ENCODE assay signal across 13 cellular contexts in genomic region chr10:6722616-6723004, GRCh38.
DNase-seq lines count a peak whose midpoint lies in the region; ATAC-seq and TF ChIP-seq lines count a peak whose summit lies in the region.
"Had no signal": no experiment of that assay in that cellular context is flagged by ENCODE, and none has a peak within 500 bp of the region (broad histone marks: within the 10 kb centered on the region; RNA-seq: fewer than 3 reads in every experiment).

No MANE protein-coding gene starts in this region.

- TF ChIP-seq POLR2A in sigmoid colon (IDR thresholded peaks at IDR 0.05), result no peak

- H3K4me1 ChIP-seq in PC-3 (ENCODE audit: insufficient read depth, low read length) (peaks cover 9% of the 10 kb centered on the region), sigmoid colon (peaks cover 0 to 4% (median 0%) of the 10 kb centered on the region in 4 donors)

- no peaks in the 10 kb centered on the region for H3K79me2 ChIP-seq in PC-3 (ENCODE audit: low read length)

- no peaks in the 10 kb centered on the region for H3K9me3 ChIP-seq in PC-3 (ENCODE audit: low read length)
- H3K9me3 ChIP-seq in sigmoid colon, result no peaks in the 10 kb centered on the region

- ATAC-seq in PC-3, result no peak; the same call in 1 of the 2 replicates

- no peak overlapping the region for H3K4me2 ChIP-seq in PC-3 (ENCODE audit: low read length)

- no peak overlapping the region for H3K27ac Mint-ChIP-seq in activated CD4-positive, alpha-beta memory T cell treated with anti-CD3 and anti-CD28 coated beads for 36 hours
- H3K27ac Mint-ChIP-seq in activated CD4-positive, alpha-beta memory T cell treated with anti-CD3 and anti-CD28 coated beads, Interleukin-2, amount 10 ng/mL, durations not matched to agents 7 days and 5 days, result no peak overlapping the region

- H2AFZ ChIP-seq in PC-3 (ENCODE audit: low read length), result no peak overlapping the region

- peak; percentile 34 for DNase-seq in activated CD4-positive, alpha-beta memory T cell treated with anti-CD3 and anti-CD28 coated beads for 36 hours
- DNase-seq in activated CD4-positive, alpha-beta memory T cell treated with anti-CD3 and anti-CD28 coated beads, Interleukin-2, amount 10 ng/mL, durations not matched to agents 7 days and 5 days, result no peak
- no peak for DNase-seq in PC-3
- peak; percentile 18 for DNase-seq in epithelial cell of proximal tubule (ENCODE audit: low read depth)
- no peak for DNase-seq in sigmoid colon
- no peak for DNase-seq in kidney glomerular epithelial cell (lab: John Stamatoyannopoulos, UW)
- no peak for DNase-seq in MV-4-11 (lab: John Stamatoyannopoulos, UW)
- no peak for DNase-seq in DMS114 treated with DMSO at 0.1 percent for 48 hours (lab: John Stamatoyannopoulos, UW; ENCODE audit: unreplicated experiment)
- DNase-seq: activated CD8-positive, alpha-beta memory T cell treated with anti-CD3 and anti-CD28 coated beads, Interleukin-2, amount 50 U/mL, for 48 hours; KBM-7; NCI-H2107; OCI-M1; substantia nigra had no signal

- no peaks in the 10 kb centered on the region for H3K9me3 Mint-ChIP-seq in activated CD4-positive, alpha-beta memory T cell treated with anti-CD3 and anti-CD28 coated beads for 36 hours
- H3K9me3 Mint-ChIP-seq in activated CD4-positive, alpha-beta memory T cell treated with anti-CD3 and anti-CD28 coated beads, Interleukin-2, amount 10 ng/mL, durations not matched to agents 7 days and 5 days, result no peaks in the 10 kb centered on the region

- no peaks in the 10 kb centered on the region for H3K9me2 ChIP-seq in PC-3 (replicated peaks; ENCODE audit: low read length)

- intact Hi-C loops in activated CD4-positive, alpha-beta memory T cell treated with anti-CD3 and anti-CD28 coated beads for 36 hours (cut with micrococcal nuclease), result no loop called here
- intact Hi-C loops in PC-3 (cut with micrococcal nuclease), result no loop called here
- intact Hi-C loops in sigmoid colon (cut with DNase I), result no loop called here

- no peak overlapping the region for H3K4me3 Mint-ChIP-seq in activated CD4-positive, alpha-beta memory T cell treated with anti-CD3 and anti-CD28 coated beads for 36 hours
- no peak overlapping the region for H3K4me3 Mint-ChIP-seq in activated CD4-positive, alpha-beta memory T cell treated with anti-CD3 and anti-CD28 coated beads, Interleukin-2, amount 10 ng/mL, durations not matched to agents 7 days and 5 days

- BruUV-seq in PC-3 (replicated peaks; lab: Mats Ljungman, UMichigan), result no TSS peak

- H3K36me3 Mint-ChIP-seq in activated CD4-positive, alpha-beta memory T cell treated with anti-CD3 and anti-CD28 coated beads for 36 hours, result no peaks in the 10 kb centered on the region
- no peaks in the 10 kb centered on the region for H3K36me3 Mint-ChIP-seq in activated CD4-positive, alpha-beta memory T cell treated with anti-CD3 and anti-CD28 coated beads, Interleukin-2, amount 10 ng/mL, durations not matched to agents 7 days and 5 days (ENCODE audit: low read depth)

- 84 to 87% methylated on average over 1 of the region's 1 CpG for WGBS in sigmoid colon, 2 donors

- TF ChIP-seq CTCF in PC-3 (conservative IDR thresholded peaks at IDR 0.05; ENCODE audit: low read depth, low read length) (no peak), epithelial cell of proximal tubule (conservative IDR thresholded peaks at IDR 0.05; ENCODE audit: low read depth, low read length) (no peak), sigmoid colon (IDR thresholded peaks at IDR 0.05) (no peak)

- H3K9ac ChIP-seq in PC-3 (ENCODE audit: low read length), result no peak overlapping the region

- CTCF ChIA-PET in activated CD4-positive, alpha-beta memory T cell treated with anti-CD3 and anti-CD28 coated beads for 36 hours (lab: Charles Lee), result no interaction called here
- CTCF ChIA-PET in activated CD4-positive, alpha-beta memory T cell treated with anti-CD3 and anti-CD28 coated beads, Interleukin-2, amount 10 ng/mL, durations not matched to agents 7 days and 5 days (lab: Charles Lee), result no interaction called here
- CTCF ChIA-PET in PC-3 (lab: Charles Lee), result no interaction called here

- peaks cover 3% of the 10 kb centered on the region; the same call in 1 of the 2 replicates for H3K27me3 ChIP-seq in PC-3 (ENCODE audit: low read length)
- H3K27me3 ChIP-seq in sigmoid colon, result peaks cover 0 to 14% (median 0%) of the 10 kb centered on the region in 3 donors

- H3F3A ChIP-seq in PC-3 (ENCODE audit: low read length, unreplicated experiment), result no peaks in the 10 kb centered on the region

- H3K27ac ChIP-seq in PC-3 (ENCODE audit: low read length) (peak overlapping the region; percentile 53), sigmoid colon (peak overlapping the region; percentile 41 to 75 (median 66))

- POLR2A ChIA-PET in activated CD4-positive, alpha-beta memory T cell treated with anti-CD3 and anti-CD28 coated beads for 36 hours (lab: Charles Lee), result no interaction called here
- POLR2A ChIA-PET in activated CD4-positive, alpha-beta memory T cell treated with anti-CD3 and anti-CD28 coated beads, Interleukin-2, amount 10 ng/mL, durations not matched to agents 7 days and 5 days (lab: Charles Lee), result no interaction called here
- POLR2A ChIA-PET in PC-3 (lab: Charles Lee; ENCODE audit: unreplicated experiment), result no interaction called here

- TF ChIP-seq EP300 in sigmoid colon (IDR thresholded peaks at IDR 0.05), result no peak

- H3K36me3 ChIP-seq in PC-3 (ENCODE audit: low read depth, low read length) (no peaks in the 10 kb centered on the region), sigmoid colon (no peaks in the 10 kb centered on the region)

- peaks cover 54% of the 10 kb centered on the region for H3K27me3 Mint-ChIP-seq in activated CD4-positive, alpha-beta memory T cell treated with anti-CD3 and anti-CD28 coated beads for 36 hours
- H3K27me3 Mint-ChIP-seq in activated CD4-positive, alpha-beta memory T cell treated with anti-CD3 and anti-CD28 coated beads, Interleukin-2, amount 10 ng/mL, durations not matched to agents 7 days and 5 days, result peaks cover 51% of the 10 kb centered on the region

- H3K4me3 ChIP-seq in PC-3 (ENCODE audit: low read length) (no peak overlapping the region), epithelial cell of proximal tubule (ENCODE audit: low read depth, low read length) (no peak overlapping the region), sigmoid colon (no peak overlapping the region)

- no peaks in the 10 kb centered on the region for H4K20me1 ChIP-seq in PC-3 (ENCODE audit: low read length)

- H3K4me1 Mint-ChIP-seq in activated CD4-positive, alpha-beta memory T cell treated with anti-CD3 and anti-CD28 coated beads for 36 hours (ENCODE audit: low read depth), result peaks cover 2% of the 10 kb centered on the region
- peaks cover 2% of the 10 kb centered on the region for H3K4me1 Mint-ChIP-seq in activated CD4-positive, alpha-beta memory T cell treated with anti-CD3 and anti-CD28 coated beads, Interleukin-2, amount 10 ng/mL, durations not matched to agents 7 days and 5 days

Comparison
In these comparisons a context has a peak if more than half of its experiments do, and no peak if none do; other contexts are left out.
1. DNase-seq: peak in activated CD4-positive, alpha-beta memory T cell treated with anti-CD3 and anti-CD28 coated beads for 36 hours (single experiment) and epithelial cell of proximal tubule (single experiment); none in activated CD4-positive, alpha-beta memory T cell treated with anti-CD3 and anti-CD28 coated beads, Interleukin-2, amount 10 ng/mL, durations not matched to agents 7 days and 5 days (single experiment), PC-3 (single experiment), sigmoid colon (single experiment), kidney glomerular epithelial cell (single experiment), MV-4-11 (single experiment) and DMS114 treated with DMSO at 0.1 percent for 48 hours (single experiment).